Comparison of ENCODE assay signal across 7 cellular contexts in genomic region chr9:20684035-20684864, GRCh38. TPM values are rescaled to one million over a fixed set of nuclear protein-coding genes. Genes with fewer than 3 reads are reported as not detected.
DNase-seq lines count a peak whose midpoint lies in the region; ATAC-seq and TF ChIP-seq lines count a peak whose summit lies in the region.

FOCAD (plus strand) TSS chr9:20684259; CDS start chr9:20715354, 31,095 bp downstream.

- H3K4me1 ChIP-seq in mammary epithelial cell (ENCODE audit: insufficient read depth, low read length) (peaks cover 24% of the 10 kb centered on the region), smooth muscle cell (ENCODE audit: low read depth) (peaks cover 14% of the 10 kb centered on the region)

- peak within 1 kb of the TSS; percentile 77 for H3K9ac ChIP-seq in mammary epithelial cell (ENCODE audit: insufficient read depth, low read length)
- peak within 1 kb of the TSS; percentile 75 for H3K9ac ChIP-seq in smooth muscle cell (ENCODE audit: low read depth)

- BruUV-seq in mammary epithelial cell (replicated peaks; lab: Mats Ljungman, UMichigan), result no TSS peak

- in situ Hi-C loops in mammary epithelial cell (cut with MboI; ENCODE audit: low sequenced_read_pairs in 2 of 2), result no loop called here

- ATAC-seq in GM18519 (IDR thresholded peaks at IDR 0.05; ENCODE audit: low FRiP score, unreplicated experiment) (peak; percentile 98), HG03060 (IDR thresholded peaks at IDR 0.05; ENCODE audit: low read depth, unreplicated experiment) (peak; percentile 73)

- H3K79me2 ChIP-seq in mammary epithelial cell (ENCODE audit: insufficient read depth, low read length) (peaks cover 43% of the 10 kb centered on the region), smooth muscle cell (ENCODE audit: low read depth) (peaks cover 41% of the 10 kb centered on the region)

- H2AFZ ChIP-seq in mammary epithelial cell (ENCODE audit: low read depth, low read length), result peak within 1 kb of the TSS; percentile 92
- peak within 1 kb of the TSS; percentile 90 for H2AFZ ChIP-seq in smooth muscle cell (ENCODE audit: low read depth)

- H3K9me3 ChIP-seq in WERI-Rb-1 (ENCODE audit: severe bottlenecking), result no peaks in the 10 kb centered on the region
- no peaks in the 10 kb centered on the region for H3K9me3 ChIP-seq in mammary epithelial cell (replicated peaks; ENCODE audit: insufficient read depth, low read length)
- H3K9me3 ChIP-seq in smooth muscle cell (replicated peaks; ENCODE audit: low read depth), result no peaks in the 10 kb centered on the region

- H3K4me2 ChIP-seq in mammary epithelial cell (ENCODE audit: insufficient read depth, low read depth, low read length) (peak within 1 kb of the TSS; percentile 91), smooth muscle cell (peak within 1 kb of the TSS; percentile 94)

- H3K36me3 ChIP-seq in WERI-Rb-1 (no peaks in the 10 kb centered on the region), mammary epithelial cell (ENCODE audit: insufficient read depth, low read length) (no peaks in the 10 kb centered on the region), smooth muscle cell (ENCODE audit: low read depth) (no peaks in the 10 kb centered on the region)

- H3K4me3 ChIP-seq in WERI-Rb-1 (ENCODE audit: low read depth, low read length), result peak within 1 kb of the TSS; percentile 76
- H3K4me3 ChIP-seq in mammary epithelial cell (replicated peaks in 1 of 3; ENCODE audit: insufficient read depth in 1 of 3, low read depth in 2 of 3, low read length in 3 of 3), result peak within 1 kb of the TSS; percentile 52 to 73 (median 68)
- H3K4me3 ChIP-seq in smooth muscle cell, result peak within 1 kb of the TSS; percentile 65

- CTCF ChIA-PET in mammary epithelial cell (lab: Charles Lee; ENCODE audit: low non-redundant PET), result no interaction called here

- TF ChIP-seq CTCF in WERI-Rb-1 (IDR thresholded peaks at IDR 0.05; ENCODE audit: low read depth, low read length) (no peak), mammary epithelial cell (conservative IDR thresholded peaks at IDR 0.05 in 1 of 2, IDR thresholded peaks at IDR 0.05 in 1 of 2; ENCODE audit: extremely low read depth in 1 of 2, insufficient read depth in 1 of 2, low read depth in 1 of 2, low read length in 2 of 2) (no peak), smooth muscle cell (IDR thresholded peaks at IDR 0.05; ENCODE audit: borderline replicate concordance, insufficient read depth, poor library complexity, severe bottlenecking) (no peak)

- intact Hi-C loops in mammary epithelial cell (cut with micrococcal nuclease), result loop anchor here (2.0 to 10.0 kb wide), 2 partner anchors 59 to 129 kb away; no protein-coding TSS in a partner anchor

- no peaks in the 10 kb centered on the region for H4K20me1 ChIP-seq in mammary epithelial cell (ENCODE audit: insufficient read depth, low read length)
- peaks cover 41% of the 10 kb centered on the region for H4K20me1 ChIP-seq in smooth muscle cell (ENCODE audit: low read depth)

- peak within 1 kb of the TSS; percentile 92 for H3K27ac ChIP-seq in WERI-Rb-1
- H3K27ac ChIP-seq in mammary epithelial cell (ENCODE audit: insufficient read depth, low read depth, low read length), result peak within 1 kb of the TSS; percentile 69
- peak within 1 kb of the TSS; percentile 85 for H3K27ac ChIP-seq in smooth muscle cell (ENCODE audit: low read depth)

- no peaks in the 10 kb centered on the region for H3K27me3 ChIP-seq in WERI-Rb-1 (ENCODE audit: insufficient read depth, low read depth, severe bottlenecking)
- H3K27me3 ChIP-seq in mammary epithelial cell (ENCODE audit: insufficient read depth, low read length), result no peaks in the 10 kb centered on the region
- no peaks in the 10 kb centered on the region for H3K27me3 ChIP-seq in smooth muscle cell (ENCODE audit: low read depth)

- WGBS in mammary epithelial cell (ENCODE audit: low coverage, missing lambda C conversion rate), result 0% methylated on average over 3 of the region's 77 CpGs
- WGBS in smooth muscle cell (ENCODE audit: low lambda C conversion rate), result under 1% methylated on average over 70 of the region's 77 CpGs

- peaks cover 3% of the 10 kb centered on the region for H3F3A ChIP-seq in smooth muscle cell (ENCODE audit: low read depth)

- dilution Hi-C loops in mammary epithelial cell (cut with HindIII; ENCODE audit: low sequenced_read_pairs), result no loop called here

- peak; percentile 95 for DNase-seq in NCI-H2107 (lab: John Stamatoyannopoulos, UW)
- DNase-seq in WERI-Rb-1, result peak; percentile 97
- peak; percentile 94 for DNase-seq in mammary epithelial cell
- DNase-seq in iPS-NIHi11 (ENCODE audit: low spot score), result peak; percentile 97
- peak; percentile 85 for DNase-seq in smooth muscle cell (lab: John Stamatoyannopoulos, UW; ENCODE audit: unreplicated experiment)

RNA-seq across cellular contexts. Expression of gene FOCAD, which starts in this region (rescaled TPM):
- total RNA-seq in mammary epithelial cell (10 to 100 TPM; 22.5 to 48.2 TPM), smooth muscle cell (80.3 and 106 TPM in 2 replicates)
- polyA plus RNA-seq in mammary epithelial cell (20.0 TPM), smooth muscle cell (22.3 and 31.0 TPM in 2 replicates)
- polyA minus RNA-seq in mammary epithelial cell, result 176 TPM

Comparison
In these comparisons a context has a peak if more than half of its experiments do, and no peak if none do; other contexts are left out.
1. Peak in every context shown above with its lines: DNase-seq, ATAC-seq, H3K4me3 ChIP-seq and H3K27ac ChIP-seq.